11 cellular contexts compared by ENCODE assay signal in genomic region chr3:141230293-141230692, GRCh38. TPM values are rescaled to one million over a fixed set of nuclear protein-coding genes. Genes with fewer than 3 reads are reported as not detected.
DNase-seq lines count a peak whose midpoint lies in the region; ATAC-seq and TF ChIP-seq lines count a peak whose summit lies in the region.
"Had no signal": no experiment of that assay in that cellular context is flagged by ENCODE, and none has a peak within 500 bp of the region (broad histone marks: within the 10 kb centered on the region; RNA-seq: fewer than 3 reads in every experiment).

No MANE protein-coding gene starts in this region.

- H3K36me3 ChIP-seq in CD4-positive, CD25-positive, alpha-beta regulatory T cell (ENCODE audit: control insufficient read depth, insufficient read depth, low read length): no peaks in the 10 kb centered on the region
- H3K36me3 ChIP-seq in DOHH2 (ENCODE audit: control insufficient read depth, low read length) (no peaks in the 10 kb centered on the region), testis (ENCODE audit: low read depth, missing control alignments) (no peaks in the 10 kb centered on the region)

- no peaks in the 10 kb centered on the region for H3K79me2 ChIP-seq in DOHH2 (ENCODE audit: control insufficient read depth, low read length)

- TF ChIP-seq CTCF in DOHH2 (IDR thresholded peaks at IDR 0.05; ENCODE audit: low read depth, low read length, poor library complexity, severe bottlenecking) (no peak), mesothelial cell of epicardium (IDR thresholded peaks at IDR 0.05; ENCODE audit: unreplicated experiment) (no peak), testis (IDR thresholded peaks at IDR 0.05) (no peak)

- peak overlapping the region; percentile 98 for H3K4me2 ChIP-seq in DOHH2 (ENCODE audit: low read length)

- no peak for ATAC-seq in CD4-positive, CD25-positive, alpha-beta regulatory T cell (ENCODE audit: low read depth in 2 of 2)
- no peak for ATAC-seq in GM21529 (IDR thresholded peaks at IDR 0.05; ENCODE audit: unreplicated experiment)
- ATAC-seq in GM21360 (IDR thresholded peaks at IDR 0.05; ENCODE audit: unreplicated experiment): no peak

- peak overlapping the region; percentile 94 to 99 (median 97) for H3K27ac Mint-ChIP-seq in CD4-positive, CD25-positive, alpha-beta regulatory T cell
- peak overlapping the region; percentile 98 for H3K27ac Mint-ChIP-seq in activated T-helper 1 cell treated with anti-CD3 and anti-CD28 coated beads, Interleukin-12 subunit alpha, Interleukin-12 subunit beta, Interleukin-2, Interleukin-4 antibody, amounts not matched to agents 30 ng/mL and 10 ng/mL and 1 ng/mL, durations not matched to agents 14 hours and 24 hours and 36 hours
- peak overlapping the region; percentile 91 for H3K27ac Mint-ChIP-seq in mesothelial cell of epicardium

- 54 to 87% methylated on average over 11 of the region's 11 CpGs for WGBS in testis, 2 donors

- H3K27me3 Mint-ChIP-seq in CD4-positive, CD25-positive, alpha-beta regulatory T cell: peaks cover 4% of the 10 kb centered on the region
- peaks cover 13% of the 10 kb centered on the region for H3K27me3 Mint-ChIP-seq in activated T-helper 1 cell treated with anti-CD3 and anti-CD28 coated beads, Interleukin-12 subunit alpha, Interleukin-12 subunit beta, Interleukin-2, Interleukin-4 antibody, amounts not matched to agents 30 ng/mL and 10 ng/mL and 1 ng/mL, durations not matched to agents 14 hours and 24 hours and 36 hours (ENCODE audit: insufficient read depth)
- no peaks in the 10 kb centered on the region for H3K27me3 Mint-ChIP-seq in mesothelial cell of epicardium (ENCODE audit: low read depth)

- peaks cover 3% of the 10 kb centered on the region for H3K27me3 ChIP-seq in CD4-positive, CD25-positive, alpha-beta regulatory T cell (ENCODE audit: control insufficient read depth, insufficient read depth, low read length)
- H3K27me3 ChIP-seq in DOHH2 (ENCODE audit: control insufficient read depth, low read length): peaks cover 16% of the 10 kb centered on the region
- no peaks in the 10 kb centered on the region for H3K27me3 ChIP-seq in testis

- no peak for TF ChIP-seq POLR2A in testis (IDR thresholded peaks at IDR 0.05)

- H3K4me3 ChIP-seq in CD4-positive, CD25-positive, alpha-beta regulatory T cell (ENCODE audit: low read depth, low read length): peak overlapping the region; percentile 72
- H3K4me3 ChIP-seq in DOHH2 (ENCODE audit: low read length) (peak overlapping the region; percentile 93), testis (no peak overlapping the region)

- H3K27ac ChIP-seq in CD4-positive, CD25-positive, alpha-beta regulatory T cell (ENCODE audit: insufficient read depth, low read length, poor library complexity, severe bottlenecking): peak overlapping the region; percentile 78
- H3K27ac ChIP-seq in DOHH2 (ENCODE audit: low read depth, low read length) (no peak overlapping the region), testis (no peak overlapping the region)

- no peak for DNase-seq in CD4-positive, CD25-positive, alpha-beta regulatory T cell
- DNase-seq in activated T-helper 1 cell treated with anti-CD3 and anti-CD28 coated beads, Interleukin-12 subunit alpha, Interleukin-12 subunit beta, Interleukin-2, Interleukin-4 antibody, amounts not matched to agents 30 ng/mL and 10 ng/mL and 1 ng/mL, durations not matched to agents 14 hours and 24 hours and 36 hours (ENCODE audit: low spot score): no peak
- DNase-seq in mesothelial cell of epicardium (ENCODE audit: low spot score in 2 of 2, unreplicated experiment in 2 of 2): no peak
- DNase-seq in testis: no peak
- DNase-seq in NCI-H446 treated with DMSO at 0.1 percent for 48 hours (lab: John Stamatoyannopoulos, UW): no peak
- DNase-seq: NCI-H1930, NCI-H82, right cardiac atrium had no signal

- peaks cover 30% of the 10 kb centered on the region for H3K4me1 ChIP-seq in CD4-positive, CD25-positive, alpha-beta regulatory T cell (ENCODE audit: control insufficient read depth, insufficient read depth, low read length, poor library complexity, severe bottlenecking)
- peaks cover 16% of the 10 kb centered on the region for H3K4me1 ChIP-seq in DOHH2 (ENCODE audit: control insufficient read depth, low read length)
- H3K4me1 ChIP-seq in testis: peaks cover 7% of the 10 kb centered on the region

- H3K4me3 Mint-ChIP-seq in CD4-positive, CD25-positive, alpha-beta regulatory T cell: peak overlapping the region; percentile 89 to 96 (median 94)
- H3K4me3 Mint-ChIP-seq in activated T-helper 1 cell treated with anti-CD3 and anti-CD28 coated beads, Interleukin-12 subunit alpha, Interleukin-12 subunit beta, Interleukin-2, Interleukin-4 antibody, amounts not matched to agents 30 ng/mL and 10 ng/mL and 1 ng/mL, durations not matched to agents 14 hours and 24 hours and 36 hours: peak overlapping the region; percentile 92
- H3K4me3 Mint-ChIP-seq in mesothelial cell of epicardium: peak overlapping the region; percentile 77

- peaks cover 6% of the 10 kb centered on the region for H3K36me3 Mint-ChIP-seq in CD4-positive, CD25-positive, alpha-beta regulatory T cell
- H3K36me3 Mint-ChIP-seq in activated T-helper 1 cell treated with anti-CD3 and anti-CD28 coated beads, Interleukin-12 subunit alpha, Interleukin-12 subunit beta, Interleukin-2, Interleukin-4 antibody, amounts not matched to agents 30 ng/mL and 10 ng/mL and 1 ng/mL, durations not matched to agents 14 hours and 24 hours and 36 hours (ENCODE audit: low read depth): peaks cover 11% of the 10 kb centered on the region
- H3K36me3 Mint-ChIP-seq in mesothelial cell of epicardium: no peaks in the 10 kb centered on the region

- no peaks in the 10 kb centered on the region for H4K20me1 ChIP-seq in DOHH2 (ENCODE audit: control insufficient read depth, insufficient read depth, low read depth, low read length)

- no peaks in the 10 kb centered on the region for H3K9me2 ChIP-seq in DOHH2 (replicated peaks; ENCODE audit: control insufficient read depth, low read length)

- H3K4me1 Mint-ChIP-seq in CD4-positive, CD25-positive, alpha-beta regulatory T cell: peaks cover 0 to 45% (median 25%) of the 10 kb centered on the region in 4 donors
- peaks cover 45% of the 10 kb centered on the region for H3K4me1 Mint-ChIP-seq in activated T-helper 1 cell treated with anti-CD3 and anti-CD28 coated beads, Interleukin-12 subunit alpha, Interleukin-12 subunit beta, Interleukin-2, Interleukin-4 antibody, amounts not matched to agents 30 ng/mL and 10 ng/mL and 1 ng/mL, durations not matched to agents 14 hours and 24 hours and 36 hours (ENCODE audit: low read depth)
- H3K4me1 Mint-ChIP-seq in mesothelial cell of epicardium: peaks cover 31% of the 10 kb centered on the region

- H3K9me3 ChIP-seq in CD4-positive, CD25-positive, alpha-beta regulatory T cell (ENCODE audit: control insufficient read depth in 2 of 2, low read length in 2 of 2): no peaks in the 10 kb centered on the region
- H3K9me3 ChIP-seq in DOHH2 (ENCODE audit: control insufficient read depth, insufficient read depth, low read length) (0 out of 2 replicates have a peak, but pooled peaks cover 4% of the 10 kb centered on the region), testis (no peaks in the 10 kb centered on the region)

- H3F3A ChIP-seq in DOHH2 (ENCODE audit: control insufficient read depth, insufficient read depth): no peaks in the 10 kb centered on the region

- H3K9me3 Mint-ChIP-seq in CD4-positive, CD25-positive, alpha-beta regulatory T cell: no peaks in the 10 kb centered on the region
- peaks cover 9% of the 10 kb centered on the region for H3K9me3 Mint-ChIP-seq in activated T-helper 1 cell treated with anti-CD3 and anti-CD28 coated beads, Interleukin-12 subunit alpha, Interleukin-12 subunit beta, Interleukin-2, Interleukin-4 antibody, amounts not matched to agents 30 ng/mL and 10 ng/mL and 1 ng/mL, durations not matched to agents 14 hours and 24 hours and 36 hours
- peaks cover 7% of the 10 kb centered on the region for H3K9me3 Mint-ChIP-seq in mesothelial cell of epicardium

- intact Hi-C loops in activated T-helper 1 cell treated with anti-CD3 and anti-CD28 coated beads, Interleukin-12 subunit alpha, Interleukin-12 subunit beta, Interleukin-2, Interleukin-4 antibody, amounts not matched to agents 30 ng/mL and 10 ng/mL and 1 ng/mL, durations not matched to agents 14 hours and 24 hours and 36 hours (cut with micrococcal nuclease): loop anchor here (2.0 to 10.0 kb wide), 5 partner anchors 173 to 1772 kb away; partner anchors contain the start of genes ATP1B3, SLC25A36 and U2SURP
- intact Hi-C loops in testis (cut with DNase I; ENCODE audit: low total_unique reads): loop anchor here (10.0 kb wide), 1 partner anchor 75 kb away; no protein-coding TSS in a partner anchor

RNA-seq across cellular contexts. Expression of gene PXYLP1, which starts 1.3 kb away (rescaled TPM):
- 9.8 TPM for total RNA-seq in CD4-positive, CD25-positive, alpha-beta regulatory T cell
- polyA plus RNA-seq in CD4-positive, CD25-positive, alpha-beta regulatory T cell: 10 to 100 TPM in 2 of 4 donors, 1 to 10 TPM in 2; 3.8 to 11.3 (median 7.8) TPM
- 11.6 and 12.1 TPM in 2 replicates for total RNA-seq in activated T-helper 1 cell treated with anti-CD3 and anti-CD28 coated beads, Interleukin-12 subunit alpha, Interleukin-12 subunit beta, Interleukin-2, Interleukin-4 antibody, amounts not matched to agents 30 ng/mL and 10 ng/mL and 1 ng/mL, durations not matched to agents 14 hours and 24 hours and 36 hours
- total RNA-seq in mesothelial cell of epicardium (40.5 to 45.6 TPM (median 40.9 TPM) in 3 replicates), testis (10 to 100 TPM; 16.0 to 31.6 TPM)
- 55.8 TPM for polyA plus RNA-seq in testis (ENCODE audit: insufficient read depth, low read depth, low replicate concordance)

Comparison
In these comparisons a context has a peak if more than half of its experiments do, and no peak if none do; other contexts are left out.
1. H3K4me3 ChIP-seq: peak in CD4-positive, CD25-positive, alpha-beta regulatory T cell (single experiment) and DOHH2 (single experiment); none in testis (0 of 2).
2. Peak in every context shown above with its lines, with median percentiles within 50 percentile points of each other: H3K27ac Mint-ChIP-seq and H3K4me3 Mint-ChIP-seq.